1 cellular context compared by ENCODE assay signal in genomic region chr12:121257704-121258449, GRCh38.
A peak's percentile ranks its signal among the peaks of the same experiment; 100 is the strongest.
TF ChIP-seq lines count a peak whose summit lies in the region.

No MANE protein-coding gene starts in this region.

TF ChIP-seq in GM12878, 131 proteins besides CTCF, POLR2A, EP300 and RAD21:
- TF ChIP-seq EGR1 (IDR thresholded peaks at IDR 0.05; ENCODE audit: borderline replicate concordance in 1 of 2, low read depth in 2 of 2, low read length in 2 of 2) (peak in 1 of 2 experiments; percentile 33; a peak in 1 of 3 replicates), IKZF1 (conservative IDR thresholded peaks at IDR 0.05) (peak; percentile 66), FOXM1 (IDR thresholded peaks at IDR 0.05; ENCODE audit: low read depth, low read length) (peak; percentile 55; the same call in 1 of the 2 replicates), NR2F1 (conservative IDR thresholded peaks at IDR 0.05) (peak; percentile 70), SKIL (IDR thresholded peaks at IDR 0.05; ENCODE audit: low read depth, poor library complexity, severe bottlenecking) (peak; percentile 81), ZNF217 (IDR thresholded peaks at IDR 0.05) (peak; percentile 92), MEF2B (IDR thresholded peaks at IDR 0.05; ENCODE audit: partially characterized antibody, poor library complexity, severe bottlenecking) (peak; percentile 87), RELB (IDR thresholded peaks at IDR 0.05; ENCODE audit: low read depth) (peak; percentile 80), GATAD2B (conservative IDR thresholded peaks at IDR 0.05; ENCODE audit: low read depth) (0 out of 2 replicates have a peak, but pooled peaks have one; percentile 38), PAX5 (IDR thresholded peaks at IDR 0.05; ENCODE audit: borderline replicate concordance, low read depth, low read length) (0 out of 2 replicates have a peak, but pooled peaks have one; percentile 28), ATF7 (IDR thresholded peaks at IDR 0.05; ENCODE audit: low read depth) (peak; percentile 35; the same call in 1 of the 2 replicates), MTA2 (IDR thresholded peaks at IDR 0.05; ENCODE audit: low read depth) (peak; percentile 50), NBN (IDR thresholded peaks at IDR 0.05) (peak; percentile 78), MYB (IDR thresholded peaks at IDR 0.05; ENCODE audit: borderline replicate concordance, low read depth, low read length) (0 out of 2 replicates have a peak, but pooled peaks have one; percentile 42), MEF2A (IDR thresholded peaks at IDR 0.05; ENCODE audit: insufficient read depth, low read depth, low read length) (peak; percentile 76), ZNF384 (IDR thresholded peaks at IDR 0.05; ENCODE audit: borderline replicate concordance, low read depth, low read length) (peak; percentile 45; the same call in 1 of the 2 replicates), CHD4 (IDR thresholded peaks at IDR 0.05) (peak; percentile 77; the same call in 1 of the 2 replicates), RUNX3 (IDR thresholded peaks at IDR 0.05; ENCODE audit: low read length) (peak; percentile 65), MLLT1 (IDR thresholded peaks at IDR 0.05) (0 out of 2 replicates have a peak, but pooled peaks have one; percentile 46), IKZF2 (IDR thresholded peaks at IDR 0.05) (peak; percentile 63 to 69; a peak in 2 of 4 replicates), EED (IDR thresholded peaks at IDR 0.05; ENCODE audit: low read depth) (0 out of 2 replicates have a peak, but pooled peaks have one; percentile 15), BHLHE40 (IDR thresholded peaks at IDR 0.05; ENCODE audit: borderline replicate concordance in 1 of 2, low read depth in 2 of 2, low read length in 1 of 2) (peak; percentile 43 to 62; a peak in 3 of 4 replicates)
- TF ChIP-seq, protein P1, sequence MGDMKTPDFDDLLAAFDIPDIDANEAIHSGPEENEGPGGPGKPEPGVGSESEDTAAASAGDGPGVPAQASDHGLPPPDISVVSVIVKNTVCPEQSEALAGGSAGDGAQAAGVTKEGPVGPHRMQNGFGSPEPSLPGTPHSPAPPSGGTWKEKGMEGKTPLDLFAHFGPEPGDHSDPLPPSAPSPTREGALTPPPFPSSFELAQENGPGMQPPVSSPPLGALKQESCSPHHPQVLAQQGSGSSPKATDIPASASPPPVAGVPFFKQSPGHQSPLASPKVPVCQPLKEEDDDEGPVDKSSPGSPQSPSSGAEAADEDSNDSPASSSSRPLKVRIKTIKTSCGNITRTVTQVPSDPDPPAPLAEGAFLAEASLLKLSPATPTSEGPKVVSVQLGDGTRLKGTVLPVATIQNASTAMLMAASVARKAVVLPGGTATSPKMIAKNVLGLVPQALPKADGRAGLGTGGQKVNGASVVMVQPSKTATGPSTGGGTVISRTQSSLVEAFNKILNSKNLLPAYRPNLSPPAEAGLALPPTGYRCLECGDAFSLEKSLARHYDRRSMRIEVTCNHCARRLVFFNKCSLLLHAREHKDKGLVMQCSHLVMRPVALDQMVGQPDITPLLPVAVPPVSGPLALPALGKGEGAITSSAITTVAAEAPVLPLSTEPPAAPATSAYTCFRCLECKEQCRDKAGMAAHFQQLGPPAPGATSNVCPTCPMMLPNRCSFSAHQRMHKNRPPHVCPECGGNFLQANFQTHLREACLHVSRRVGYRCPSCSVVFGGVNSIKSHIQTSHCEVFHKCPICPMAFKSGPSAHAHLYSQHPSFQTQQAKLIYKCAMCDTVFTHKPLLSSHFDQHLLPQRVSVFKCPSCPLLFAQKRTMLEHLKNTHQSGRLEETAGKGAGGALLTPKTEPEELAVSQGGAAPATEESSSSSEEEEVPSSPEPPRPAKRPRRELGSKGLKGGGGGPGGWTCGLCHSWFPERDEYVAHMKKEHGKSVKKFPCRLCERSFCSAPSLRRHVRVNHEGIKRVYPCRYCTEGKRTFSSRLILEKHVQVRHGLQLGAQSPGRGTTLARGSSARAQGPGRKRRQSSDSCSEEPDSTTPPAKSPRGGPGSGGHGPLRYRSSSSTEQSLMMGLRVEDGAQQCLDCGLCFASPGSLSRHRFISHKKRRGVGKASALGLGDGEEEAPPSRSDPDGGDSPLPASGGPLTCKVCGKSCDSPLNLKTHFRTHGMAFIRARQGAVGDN (IDR thresholded peaks at IDR 0.05): 0 out of 2 replicates have a peak, but pooled peaks have one; percentile 33
- TF ChIP-seq, protein P2, sequence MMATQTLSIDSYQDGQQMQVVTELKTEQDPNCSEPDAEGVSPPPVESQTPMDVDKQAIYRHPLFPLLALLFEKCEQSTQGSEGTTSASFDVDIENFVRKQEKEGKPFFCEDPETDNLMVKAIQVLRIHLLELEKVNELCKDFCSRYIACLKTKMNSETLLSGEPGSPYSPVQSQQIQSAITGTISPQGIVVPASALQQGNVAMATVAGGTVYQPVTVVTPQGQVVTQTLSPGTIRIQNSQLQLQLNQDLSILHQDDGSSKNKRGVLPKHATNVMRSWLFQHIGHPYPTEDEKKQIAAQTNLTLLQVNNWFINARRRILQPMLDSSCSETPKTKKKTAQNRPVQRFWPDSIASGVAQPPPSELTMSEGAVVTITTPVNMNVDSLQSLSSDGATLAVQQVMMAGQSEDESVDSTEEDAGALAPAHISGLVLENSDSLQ (IDR thresholded peaks at IDR 0.05): peak; percentile 57; the same call in 1 of the 2 replicates
